In the genomic region with DNA sequence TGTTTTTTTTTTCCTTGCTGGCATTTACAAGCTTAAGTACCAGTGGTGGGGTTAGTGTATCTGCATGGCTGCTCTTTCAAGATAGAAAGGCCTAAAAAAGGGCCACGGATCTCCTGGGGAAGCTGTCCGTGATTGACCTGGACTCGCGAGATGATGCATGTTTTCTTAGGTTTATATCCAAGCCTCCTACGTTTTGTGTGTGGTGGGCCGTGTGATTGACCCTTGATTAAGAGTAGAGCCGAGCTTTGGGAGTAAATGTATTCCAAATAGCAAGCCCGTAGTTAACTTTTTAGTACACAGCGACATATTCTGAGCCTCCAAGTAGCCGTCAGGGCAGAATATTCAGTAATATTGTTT, we compare ENCODE assay signal across 7 cellular contexts. TPM values are rescaled to one million over a fixed set of nuclear protein-coding genes. Genes with fewer than 3 reads are reported as not detected.
DNase-seq lines count a peak whose midpoint lies in the region; ATAC-seq and TF ChIP-seq lines count a peak whose summit lies in the region.
"Not testable (repeated sequence)": the region's sequence is repeated elsewhere in the genome, so short reads cannot be mapped to it uniquely, and the experiment has no call there.

No MANE protein-coding gene starts in this region.

- H3K27ac ChIP-seq in ectodermal cell (ENCODE audit: insufficient read depth, low read depth, low read length, poor library complexity, severe bottlenecking), result not testable (repeated sequence)
- H3K27ac ChIP-seq in parathyroid adenoma, result peak overlapping the region; percentile 49

- not testable (repeated sequence) for H3K36me3 ChIP-seq in MG63; ectodermal cell (ENCODE audit: control insufficient read depth, insufficient read depth, low read length); kidney epithelial cell (ENCODE audit: control insufficient read depth, insufficient read depth, low read length); parathyroid adenoma (ENCODE audit: control insufficient read depth, insufficient read depth, low read length)

- H3K4me3 Mint-ChIP-seq in activated CD4-positive, alpha-beta memory T cell treated with anti-CD3 and anti-CD28 coated beads, Interleukin-2, amount 10 ng/mL, durations not matched to agents 7 days and 5 days, result peak overlapping the region; percentile 97

- H3K4me1 ChIP-seq in ectodermal cell (ENCODE audit: control insufficient read depth, insufficient read depth, low read length); parathyroid adenoma: not testable (repeated sequence)

- peaks cover 18% of the 10 kb centered on the region for H3K36me3 Mint-ChIP-seq in activated CD4-positive, alpha-beta memory T cell treated with anti-CD3 and anti-CD28 coated beads, Interleukin-2, amount 10 ng/mL, durations not matched to agents 7 days and 5 days (ENCODE audit: low read depth)

- H3K4me2 ChIP-seq in parathyroid adenoma (ENCODE audit: low read length), result peak overlapping the region; percentile 74

- ATAC-seq in GM18861 (IDR thresholded peaks at IDR 0.05; ENCODE audit: unreplicated experiment) (peak; percentile 13), HG02852 (IDR thresholded peaks at IDR 0.05; ENCODE audit: unreplicated experiment) (peak; percentile 3)

- 0% methylated on average over 8 to 9 of the region's 10 CpGs for WGBS in ectodermal cell, 2 experiments

- not testable (repeated sequence) for H3K27me3 Mint-ChIP-seq in activated CD4-positive, alpha-beta memory T cell treated with anti-CD3 and anti-CD28 coated beads, Interleukin-2, amount 10 ng/mL, durations not matched to agents 7 days and 5 days

- H3K9me3 ChIP-seq in MG63; ectodermal cell (ENCODE audit: control insufficient read depth, low read length); parathyroid adenoma (ENCODE audit: control insufficient read depth, low read length): not testable (repeated sequence)

- peak overlapping the region; percentile 83 for H2AFZ ChIP-seq in parathyroid adenoma

- not testable (repeated sequence) for H3K9me3 Mint-ChIP-seq in activated CD4-positive, alpha-beta memory T cell treated with anti-CD3 and anti-CD28 coated beads, Interleukin-2, amount 10 ng/mL, durations not matched to agents 7 days and 5 days

- not testable (repeated sequence) for H3K27me3 ChIP-seq in MG63; ectodermal cell (ENCODE audit: control insufficient read depth, insufficient read depth, low read length, poor library complexity, severe bottlenecking); kidney epithelial cell (ENCODE audit: control insufficient read depth, insufficient read depth, low read length); parathyroid adenoma (ENCODE audit: control insufficient read depth, insufficient read depth, low read length)

- H3K79me2 ChIP-seq in parathyroid adenoma, result peaks cover 32% of the 10 kb centered on the region

- H3K4me3 ChIP-seq in MG63 (peak overlapping the region; percentile 88), ectodermal cell (ENCODE audit: insufficient read depth, low read depth, low read length) (peak overlapping the region; percentile 49), kidney epithelial cell (ENCODE audit: low read depth, low read length) (peak overlapping the region; percentile 80), parathyroid adenoma (ENCODE audit: low read depth, low read length) (peak overlapping the region; percentile 69)

- TF ChIP-seq CTCF in kidney epithelial cell (IDR thresholded peaks at IDR 0.05; ENCODE audit: insufficient read depth, low read length, poor library complexity, severe bottlenecking); parathyroid adenoma (IDR thresholded peaks at IDR 0.05): not testable (repeated sequence)

- POLR2A ChIA-PET in activated CD4-positive, alpha-beta memory T cell treated with anti-CD3 and anti-CD28 coated beads, Interleukin-2, amount 10 ng/mL, durations not matched to agents 7 days and 5 days (lab: Charles Lee), result interaction anchor here (1.1 kb wide), 1 partner anchor 29 kb away, joined by 3 read pairs; no protein-coding TSS in a partner anchor

- peaks cover 35% of the 10 kb centered on the region for H3K4me1 Mint-ChIP-seq in activated CD4-positive, alpha-beta memory T cell treated with anti-CD3 and anti-CD28 coated beads, Interleukin-2, amount 10 ng/mL, durations not matched to agents 7 days and 5 days

- not testable (repeated sequence) for H3K9ac ChIP-seq in parathyroid adenoma

- CTCF ChIA-PET in activated CD4-positive, alpha-beta memory T cell treated with anti-CD3 and anti-CD28 coated beads, Interleukin-2, amount 10 ng/mL, durations not matched to agents 7 days and 5 days (lab: Charles Lee), result interaction anchor here (1.1 to 1.3 kb wide), 2 partner anchors 28 to 56 kb away, joined by 3 to 4 read pairs; no protein-coding TSS in a partner anchor

- H3K27ac Mint-ChIP-seq in activated CD4-positive, alpha-beta memory T cell treated with anti-CD3 and anti-CD28 coated beads, Interleukin-2, amount 10 ng/mL, durations not matched to agents 7 days and 5 days, result peak overlapping the region; percentile 83

- DNase-seq in MG63; activated CD4-positive, alpha-beta memory T cell treated with anti-CD3 and anti-CD28 coated beads, Interleukin-2, amount 10 ng/mL, durations not matched to agents 7 days and 5 days; kidney epithelial cell (ENCODE audit: low read depth): not testable (repeated sequence)

RNA-seq across cellular contexts. Expression of gene TIMM23, which starts 0.5 kb away (rescaled TPM):
- total RNA-seq in MG63 (2014; rRNA removed; shearing (Covaris generic); ENCODE audit: low replicate concordance), result 145 and 178 TPM in 2 replicates
- total RNA-seq in activated CD4-positive, alpha-beta memory T cell treated with anti-CD3 and anti-CD28 coated beads, Interleukin-2, amount 10 ng/mL, durations not matched to agents 7 days and 5 days, result 10 to 100 TPM; 45.2 to 48.2 TPM
- polyA plus RNA-seq in ectodermal cell (2013, experiment 1 of 4), result 88.2 TPM
- 94.0 TPM for polyA plus RNA-seq in ectodermal cell (2013, experiment 2 of 4)
- polyA plus RNA-seq in ectodermal cell (2013, experiment 3 of 4), result 72.4 TPM
- polyA plus RNA-seq in ectodermal cell (2013, experiment 4 of 4), result 79.9 TPM
- total RNA-seq in kidney epithelial cell, result 96.9 and 100 TPM in 2 replicates

RNA-seq across cellular contexts. Expression of gene NCOA4, which starts 57.6 kb away (rescaled TPM):
- total RNA-seq in MG63 (2014; rRNA removed; shearing (Covaris generic); ENCODE audit: low replicate concordance), result 204 and 236 TPM in 2 replicates
- 100 to 1,000 TPM; 104 to 105 TPM for total RNA-seq in activated CD4-positive, alpha-beta memory T cell treated with anti-CD3 and anti-CD28 coated beads, Interleukin-2, amount 10 ng/mL, durations not matched to agents 7 days and 5 days
- polyA plus RNA-seq in ectodermal cell (2013, experiment 1 of 4), result 69.0 TPM
- polyA plus RNA-seq in ectodermal cell (2013, experiment 2 of 4), result 73.0 TPM
- 55.2 TPM for polyA plus RNA-seq in ectodermal cell (2013, experiment 3 of 4)
- polyA plus RNA-seq in ectodermal cell (2013, experiment 4 of 4), result 58.9 TPM
- total RNA-seq in kidney epithelial cell, result 123 and 131 TPM in 2 replicates
